In the genomic region with DNA sequence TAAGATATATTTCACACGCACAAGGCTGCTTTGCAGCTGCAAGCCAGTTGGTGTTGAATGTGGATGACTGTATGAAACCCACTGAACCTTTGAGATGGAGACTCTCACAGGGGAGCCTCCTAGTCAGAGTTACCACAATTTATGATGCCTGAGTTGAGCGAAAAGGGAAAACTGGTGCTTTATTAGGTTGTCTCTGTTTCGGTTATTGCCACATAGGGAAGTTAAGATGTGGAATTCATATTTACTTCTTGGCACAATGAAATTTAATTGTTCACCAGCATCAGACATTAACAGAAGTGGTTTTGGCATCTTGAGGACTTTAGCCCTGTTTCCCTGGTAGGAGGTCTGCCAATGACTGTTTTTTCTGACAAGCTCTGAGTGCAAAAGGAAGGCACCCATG, we compare ENCODE assay signal across 33 cellular contexts.
"Had no signal": no experiment of that assay in that cellular context is flagged by ENCODE, and none has a peak within 500 bp of the region (broad histone marks: within the 10 kb centered on the region; RNA-seq: fewer than 3 reads in every experiment).

No MANE protein-coding gene starts in this region.

- H3K27ac Mint-ChIP-seq: activated CD4-positive, alpha-beta memory T cell treated with anti-CD3 and anti-CD28 coated beads, Interleukin-2, amount 10 ng/mL, durations not matched to agents 7 days and 5 days; activated CD4-positive, alpha-beta T cell treated with anti-CD3 and anti-CD28 coated beads, Interleukin-2, amount 10 ng/mL, durations not matched to agents 7 days and 5 days; activated naive CD8-positive, alpha-beta T cell; activated T-cell treated with anti-CD3 and anti-CD28 coated beads, Interleukin-2, amount 50 U/mL, for 24 hours; activated T-cell treated with anti-CD3 and anti-CD28 coated beads, Interleukin-2, amount 50 U/mL, for 72 hours; dendritic cell treated with granulocyte-macrophage colony-stimulating factor and Interleukin-4, amounts not matched to agents 40 ng/mL and 50 ng/mL, for 4 days; endodermal cell; WTC11 had no signal

- H3K4me1 ChIP-seq: esophagus squamous epithelium, gastroesophageal sphincter had no signal

- H3K9me3 ChIP-seq: esophagus squamous epithelium had no signal

- DNase-seq: activated CD4-positive, alpha-beta memory T cell treated with anti-CD3 and anti-CD28 coated beads, Interleukin-2, amount 10 ng/mL, durations not matched to agents 7 days and 5 days; activated CD4-positive, alpha-beta T cell treated with anti-CD3 and anti-CD28 coated beads for 1 hour; activated CD4-positive, alpha-beta T cell treated with anti-CD3 and anti-CD28 coated beads for 4 hours; activated CD4-positive, alpha-beta T cell treated with anti-CD3 and anti-CD28 coated beads, Interleukin-2, amount 10 ng/mL, durations not matched to agents 7 days and 5 days; activated CD4-positive, alpha-beta T cell treated with anti-CD3 and anti-CD28 coated beads, Interleukin-2, amount 50 U/mL, for 4 hours; activated CD8-positive, alpha-beta memory T cell treated with anti-CD3 and anti-CD28 coated beads, Interleukin-2, amount 50 U/mL, for 48 hours; activated effector memory CD4-positive, alpha-beta T cell treated with Interleukin-2 at 50 U/mL for 16 hours; activated gamma-delta T cell treated with Interleukin-2 at 50 U/mL for 16 hours; activated naive CD4-positive, alpha-beta T cell treated with anti-CD3 and anti-CD28 coated beads, Interleukin-2, amount 50 U/mL, for 16 hours; activated naive CD4-positive, alpha-beta T cell treated with Interleukin-2 at 50 U/mL for 16 hours; activated T-cell treated with anti-CD3 and anti-CD28 coated beads for 4 hours; activated T-cell treated with anti-CD3 and anti-CD28 coated beads, Interleukin-2, amount 50 U/mL, for 24 hours; activated T-cell treated with anti-CD3 and anti-CD28 coated beads, Interleukin-2, amount 50 U/mL, for 72 hours; amniotic stem cell; anterior cingulate cortex; brain microvascular endothelial cell; dorsolateral prefrontal cortex; effector memory CD4-positive, alpha-beta T cell; endodermal cell; esophagus squamous epithelium; foreskin melanocyte; T-helper 1 cell; T-helper 2 cell had no signal

- H3K4me3 Mint-ChIP-seq: activated CD4-positive, alpha-beta memory T cell treated with anti-CD3 and anti-CD28 coated beads, Interleukin-2, amount 10 ng/mL, durations not matched to agents 7 days and 5 days; activated CD4-positive, alpha-beta T cell treated with anti-CD3 and anti-CD28 coated beads, Interleukin-2, amount 10 ng/mL, durations not matched to agents 7 days and 5 days; activated naive CD8-positive, alpha-beta T cell; activated T-cell treated with anti-CD3 and anti-CD28 coated beads, Interleukin-2, amount 50 U/mL, for 24 hours; activated T-cell treated with anti-CD3 and anti-CD28 coated beads, Interleukin-2, amount 50 U/mL, for 72 hours; central memory CD8-positive, alpha-beta T cell; dendritic cell treated with granulocyte-macrophage colony-stimulating factor and Interleukin-4, amounts not matched to agents 40 ng/mL and 50 ng/mL, for 4 days; endodermal cell; WTC11 had no signal

- H3K36me3 ChIP-seq: brain microvascular endothelial cell, esophagus squamous epithelium, gastroesophageal sphincter had no signal

- FAIRE-seq: astrocyte, bronchial epithelial cell, TTC549 had no signal

- H3K27me3 ChIP-seq: brain microvascular endothelial cell, dorsolateral prefrontal cortex, esophagus squamous epithelium, gastroesophageal sphincter had no signal

- H3K4me3 ChIP-seq: coronary artery, dorsolateral prefrontal cortex, esophagus squamous epithelium, gastroesophageal sphincter had no signal

- H3K4me1 Mint-ChIP-seq: activated CD4-positive, alpha-beta memory T cell treated with anti-CD3 and anti-CD28 coated beads, Interleukin-2, amount 10 ng/mL, durations not matched to agents 7 days and 5 days; activated CD4-positive, alpha-beta T cell treated with anti-CD3 and anti-CD28 coated beads, Interleukin-2, amount 10 ng/mL, durations not matched to agents 7 days and 5 days; central memory CD8-positive, alpha-beta T cell; WTC11 had no signal

- H3K27ac ChIP-seq: brain microvascular endothelial cell, coronary artery, dorsolateral prefrontal cortex, esophagus squamous epithelium, gastroesophageal sphincter, VCaP had no signal

- H3K27me3 Mint-ChIP-seq: activated CD4-positive, alpha-beta memory T cell treated with anti-CD3 and anti-CD28 coated beads, Interleukin-2, amount 10 ng/mL, durations not matched to agents 7 days and 5 days; activated CD4-positive, alpha-beta T cell treated with anti-CD3 and anti-CD28 coated beads, Interleukin-2, amount 10 ng/mL, durations not matched to agents 7 days and 5 days; activated naive CD8-positive, alpha-beta T cell; activated T-cell treated with anti-CD3 and anti-CD28 coated beads, Interleukin-2, amount 50 U/mL, for 24 hours; central memory CD8-positive, alpha-beta T cell; dendritic cell treated with granulocyte-macrophage colony-stimulating factor and Interleukin-4, amounts not matched to agents 40 ng/mL and 50 ng/mL, for 4 days had no signal

- H3K36me3 Mint-ChIP-seq: activated naive CD8-positive, alpha-beta T cell had no signal

- ATAC-seq: activated T-cell treated with anti-CD3 and anti-CD28 coated beads, Interleukin-2, amount 50 U/mL, for 72 hours; gastroesophageal sphincter; WTC11 had no signal
